9 cellular contexts compared by ENCODE assay signal in the genomic region with DNA sequence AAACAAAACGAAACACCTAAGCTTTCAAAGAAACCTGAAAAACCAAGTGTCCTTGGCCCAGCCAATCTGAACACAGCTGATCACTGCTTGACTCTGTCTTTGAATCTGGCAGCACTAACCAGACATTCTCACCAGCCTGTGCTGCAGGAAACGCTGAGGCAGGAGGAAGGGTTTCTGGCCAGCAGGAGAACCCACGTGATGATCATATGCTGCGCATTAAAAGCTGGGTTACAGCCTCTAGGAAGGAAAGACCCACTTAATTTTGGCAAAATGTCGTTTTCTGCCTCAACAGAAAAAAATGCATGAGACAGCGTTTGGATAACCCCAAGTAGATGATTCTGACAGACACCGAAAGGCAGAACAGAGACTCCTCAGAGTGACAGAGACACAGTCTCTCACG. TPM values are rescaled to one million over a fixed set of nuclear protein-coding genes. Genes with fewer than 3 reads are reported as not detected.
DNase-seq lines count a peak whose midpoint lies in the region; ATAC-seq and TF ChIP-seq lines count a peak whose summit lies in the region.
"Had no signal": no experiment of that assay in that cellular context is flagged by ENCODE, and none has a peak within 500 bp of the region (broad histone marks: within the 10 kb centered on the region; RNA-seq: fewer than 3 reads in every experiment).

No MANE protein-coding gene starts in this region.

- peaks cover 2% of the 10 kb centered on the region for H3K27me3 Mint-ChIP-seq in neural progenitor cell (ENCODE audit: insufficient read depth, low read depth)

- H3K4me2 ChIP-seq in neural progenitor cell, result no peak overlapping the region

- peaks cover 2% of the 10 kb centered on the region in 2 donors for H3K36me3 ChIP-seq in aorta (ENCODE audit: control insufficient read depth in 1 of 2, insufficient read depth in 2 of 2, low read length in 1 of 2)
- H3K36me3 ChIP-seq in neural progenitor cell, result no peaks in the 10 kb centered on the region

- no peak overlapping the region for H2AFZ ChIP-seq in neural progenitor cell (replicated peaks)

- H3K4me3 Mint-ChIP-seq in neural progenitor cell, result no peak overlapping the region

- H3F3A ChIP-seq in neural progenitor cell (ENCODE audit: low read depth), result no peaks in the 10 kb centered on the region

- peaks cover 33% of the 10 kb centered on the region for H3K36me3 Mint-ChIP-seq in neural progenitor cell

- H3K27ac ChIP-seq in aorta (ENCODE audit: low read depth in 1 of 2, low read length in 2 of 2) (peak overlapping the region in 1 of 2 donors; percentile 25), neural progenitor cell (no peak overlapping the region)

- peaks cover 9% of the 10 kb centered on the region for H4K20me1 ChIP-seq in neural progenitor cell (ENCODE audit: low read depth)

- intact Hi-C loops in aorta (cut with DNase I), result loop anchor here in 1 of 2 donors (10.0 kb wide), 1 partner anchor 159 kb away; no protein-coding TSS in a partner anchor

- 2 to 5% methylated on average over 8 of the region's 8 CpGs for WGBS in aorta, 2 donors

- no peak overlapping the region for H3K27ac Mint-ChIP-seq in neural progenitor cell

- no peaks in the 10 kb centered on the region for H3K9me3 ChIP-seq in aorta (ENCODE audit: control insufficient read depth, low read length)
- no peaks in the 10 kb centered on the region for H3K9me3 ChIP-seq in neural progenitor cell (ENCODE audit: low read depth)

- H3K9ac ChIP-seq in neural progenitor cell, result no peak overlapping the region

- H3K27me3 ChIP-seq in aorta (ENCODE audit: control insufficient read depth in 1 of 2, insufficient read depth in 2 of 2, low read length in 1 of 2) (no peaks in the 10 kb centered on the region), neural progenitor cell (no peaks in the 10 kb centered on the region)

- H3K79me2 ChIP-seq in neural progenitor cell (ENCODE audit: low read depth), result no peaks in the 10 kb centered on the region

- no peak for TF ChIP-seq CTCF in neural progenitor cell (IDR thresholded peaks at IDR 0.05)

- no peaks in the 10 kb centered on the region for H3K9me3 Mint-ChIP-seq in neural progenitor cell

- H3K4me1 Mint-ChIP-seq in neural progenitor cell, result peaks cover 9% of the 10 kb centered on the region

- DNase-seq in Kasumi-1 (lab: John Stamatoyannopoulos, UW), result peak; percentile 90 to 92
- DNase-seq in cerebellum (ENCODE audit: low spot score), result peak; percentile 83
- DNase-seq in medulla oblongata (ENCODE audit: extremely low spot score), result peak; percentile 97
- peak; percentile 82 to 88 for DNase-seq in aorta
- no peak for DNase-seq in stimulated activated CD4-positive, alpha-beta T cell treated with anti-CD3 and anti-CD28 coated beads, Interleukin-4, amount 100 ng/mL, for 24 hours
- no peak for DNase-seq in neural progenitor cell (ENCODE audit: low spot score)

- H3K4me3 ChIP-seq in aorta (ENCODE audit: low read length in 2 of 2) (no peak overlapping the region), neural progenitor cell (no peak overlapping the region)

- no peaks in the 10 kb centered on the region for H3K4me1 ChIP-seq in aorta (ENCODE audit: control insufficient read depth in 1 of 2, insufficient read depth in 2 of 2, low read length in 2 of 2)
- no peaks in the 10 kb centered on the region for H3K4me1 ChIP-seq in neural progenitor cell

- ATAC-seq in GM18907 (IDR thresholded peaks at IDR 0.05; ENCODE audit: unreplicated experiment) (peak; percentile 85), aorta (ENCODE audit: low FRiP score) (peak; percentile 91), HG03039 (IDR thresholded peaks at IDR 0.05; ENCODE audit: unreplicated experiment) (no peak)
- ATAC-seq: Panc1 had no signal

RNA-seq across cellular contexts. Expression of a gene that starts 9.8 kb away (rescaled TPM):
- total RNA-seq in cerebellum (67.3 TPM), aorta (10 to 100 TPM; 43.9 to 65.2 TPM), neural progenitor cell (ENCODE audit: low replicate concordance) (27.7 and 37.5 TPM in 2 replicates)
- 10 to 100 TPM; 15.0 to 48.8 TPM for polyA plus RNA-seq in aorta

Comparison
In these comparisons a context has a peak if more than half of its experiments do, and no peak if none do; other contexts are left out.
1. DNase-seq: peak in Kasumi-1 (2 of 2), cerebellum (single experiment), medulla oblongata (single experiment) and aorta (2 of 2); none in stimulated activated CD4-positive, alpha-beta T cell treated with anti-CD3 and anti-CD28 coated beads, Interleukin-4, amount 100 ng/mL, for 24 hours (single experiment) and neural progenitor cell (single experiment).